Comparison of ENCODE assay signal across 13 cellular contexts in the genomic region with DNA sequence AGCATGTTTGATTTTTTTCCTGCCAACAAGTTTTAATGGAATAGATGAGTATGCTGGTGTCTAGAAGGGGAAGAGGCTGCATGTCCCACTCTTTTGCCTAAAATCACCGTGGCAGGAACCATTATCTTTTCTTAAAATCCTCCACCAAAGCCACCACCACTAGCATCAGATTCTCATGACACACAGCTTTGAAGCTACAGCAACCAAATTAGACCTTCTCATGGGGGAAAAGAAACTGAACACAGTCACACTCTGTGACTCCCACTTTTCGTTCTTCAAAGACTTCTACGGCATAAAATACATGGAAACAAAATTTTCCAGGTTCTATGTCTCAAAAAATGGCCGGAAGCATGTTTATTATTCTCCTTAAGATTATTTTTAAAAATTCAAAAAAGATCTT.
A peak's percentile ranks its signal among the peaks of the same experiment; 100 is the strongest.
DNase-seq lines count a peak whose midpoint lies in the region; ATAC-seq and FAIRE-seq lines count a peak whose summit lies in the region.
"Had no signal": no experiment of that assay in that cellular context is flagged by ENCODE, and none has a peak within 500 bp of the region (broad histone marks: within the 10 kb centered on the region; RNA-seq: fewer than 3 reads in every experiment).

No MANE protein-coding gene starts in this region.

- H3K36me3 Mint-ChIP-seq in stimulated activated naive CD8-positive, alpha-beta T cell treated with anti-CD3 and anti-CD28 coated beads, Interleukin-15, Interleukin-2, amounts not matched to agents 100 ng/mL and 50 ng/mL, for 24 hours (ENCODE audit: low read depth) = peaks cover 4% of the 10 kb centered on the region

- peaks cover 89% of the 10 kb centered on the region for H3K4me1 Mint-ChIP-seq in stimulated activated naive CD8-positive, alpha-beta T cell treated with anti-CD3 and anti-CD28 coated beads, Interleukin-15, Interleukin-2, amounts not matched to agents 100 ng/mL and 50 ng/mL, for 24 hours (ENCODE audit: low read depth)

- H3K27ac Mint-ChIP-seq in stimulated activated naive CD8-positive, alpha-beta T cell treated with anti-CD3 and anti-CD28 coated beads, Interleukin-15, Interleukin-2, amounts not matched to agents 100 ng/mL and 50 ng/mL, for 24 hours = peak overlapping the region; percentile 71

- ATAC-seq in stimulated activated naive CD8-positive, alpha-beta T cell treated with anti-CD3 and anti-CD28 coated beads, Interleukin-15, Interleukin-2, amounts not matched to agents 100 U/mL and 50 U/mL, for 24 hours = no peak
- ATAC-seq in GM21576 (IDR thresholded peaks at IDR 0.05; ENCODE audit: unreplicated experiment) = peak; percentile 52
- ATAC-seq in HG03469 (IDR thresholded peaks at IDR 0.05; ENCODE audit: unreplicated experiment) = peak; percentile 30
- ATAC-seq in GM19452 (IDR thresholded peaks at IDR 0.05; ENCODE audit: unreplicated experiment) = no peak
- no peak for ATAC-seq in HG02571 (IDR thresholded peaks at IDR 0.05; ENCODE audit: unreplicated experiment)
- ATAC-seq: HepG2, PC-3 had no signal

- H3K9me3 Mint-ChIP-seq in stimulated activated naive CD8-positive, alpha-beta T cell treated with anti-CD3 and anti-CD28 coated beads, Interleukin-15, Interleukin-2, amounts not matched to agents 100 ng/mL and 50 ng/mL, for 24 hours = no peaks in the 10 kb centered on the region

- no peaks in the 10 kb centered on the region for H3K27me3 Mint-ChIP-seq in stimulated activated naive CD8-positive, alpha-beta T cell treated with anti-CD3 and anti-CD28 coated beads, Interleukin-15, Interleukin-2, amounts not matched to agents 100 ng/mL and 50 ng/mL, for 24 hours

- no peak for DNase-seq in stimulated activated naive CD8-positive, alpha-beta T cell treated with anti-CD3 and anti-CD28 coated beads, Interleukin-15, Interleukin-2, amounts not matched to agents 100 U/mL and 50 U/mL, for 24 hours
- DNase-seq in posterior vena cava (ENCODE audit: low spot score) (no peak), RCC 7860 (ENCODE audit: low spot score) (no peak)
- DNase-seq: activated CD4-positive, alpha-beta T cell treated with anti-CD3 and anti-CD28 coated beads for 1 hour; activated gamma-delta T cell treated with Interleukin-2 at 50 U/mL for 16 hours; PC-3 had no signal

- H3K4me3 Mint-ChIP-seq in stimulated activated naive CD8-positive, alpha-beta T cell treated with anti-CD3 and anti-CD28 coated beads, Interleukin-15, Interleukin-2, amounts not matched to agents 100 ng/mL and 50 ng/mL, for 24 hours = peak overlapping the region; percentile 28

- FAIRE-seq in RCC 7860 (lab: Jason Lieb, UNC) = no peak
- FAIRE-seq: endothelial cell of umbilical vein, HepG2 had no signal

- intact Hi-C loops in posterior vena cava (cut with DNase I) = no loop called here

Comparison
In these comparisons a context has a peak if more than half of its experiments do, and no peak if none do; other contexts are left out.
1. ATAC-seq: peak in GM21576 (single experiment) and HG03469 (single experiment); none in stimulated activated naive CD8-positive, alpha-beta T cell treated with anti-CD3 and anti-CD28 coated beads, Interleukin-15, Interleukin-2, amounts not matched to agents 100 U/mL and 50 U/mL, for 24 hours (single experiment), GM19452 (single experiment) and HG02571 (single experiment).